ENCODE assay signal across 17 cellular contexts in genomic region chr11:132523929-132524328, GRCh38.
"Had no signal": no experiment of that assay in that cellular context is flagged by ENCODE, and none has a peak within 500 bp of the region (broad histone marks: within the 10 kb centered on the region; RNA-seq: fewer than 3 reads in every experiment).

No MANE protein-coding gene starts in this region.

- H3K9me3 ChIP-seq: prostate gland, right atrium auricular region, suprapubic skin, transverse colon had no signal

- H3K4me3 ChIP-seq: lung, prostate gland, right atrium auricular region, suprapubic skin, transverse colon had no signal

- H3K27me3 ChIP-seq: right atrium auricular region, suprapubic skin, transverse colon had no signal

- H3K4me1 ChIP-seq: prostate gland, right atrium auricular region, suprapubic skin, transverse colon had no signal

- DNase-seq: activated CD4-positive, alpha-beta T cell treated with anti-CD3 and anti-CD28 coated beads, Interleukin-2, amount 10 ng/mL, durations not matched to agents 24 days and 14 days; activated CD8-positive, alpha-beta T cell treated with anti-CD3 and anti-CD28 coated beads for 36 hours; activated naive CD4-positive, alpha-beta T cell treated with Interleukin-2 at 50 U/mL for 16 hours; activated naive CD8-positive, alpha-beta T cell treated with anti-CD3 and anti-CD28 coated beads, Interleukin-2, amount 10 ng/mL, durations not matched to agents 7 days and 5 days; activated T-cell treated with anti-CD3 and anti-CD28 coated beads, Interleukin-2, amount 50 U/mL, for 1 hour; amygdala; islet precursor cell; left colon; stimulated activated CD4-positive, alpha-beta T cell treated with anti-CD3 and anti-CD28 coated beads, Interleukin-2, amount 100 ng/mL, for 48 hours; stimulated activated naive CD8-positive, alpha-beta T cell treated with anti-CD3 and anti-CD28 coated beads, Interleukin-15, amount 100 ng/mL, for 72 hours; T-cell; transverse colon had no signal

- ATAC-seq: activated CD8-positive, alpha-beta T cell treated with anti-CD3 and anti-CD28 coated beads for 36 hours; esophagus mucosa; left colon; stimulated activated naive CD8-positive, alpha-beta T cell treated with anti-CD3 and anti-CD28 coated beads, Interleukin-15, amount 100 ng/mL, for 72 hours; T-cell had no signal

- H3K36me3 ChIP-seq: prostate gland, right atrium auricular region, suprapubic skin, transverse colon had no signal

- H3K27ac ChIP-seq: prostate gland, right atrium auricular region, suprapubic skin, transverse colon had no signal
